In the genomic region with DNA sequence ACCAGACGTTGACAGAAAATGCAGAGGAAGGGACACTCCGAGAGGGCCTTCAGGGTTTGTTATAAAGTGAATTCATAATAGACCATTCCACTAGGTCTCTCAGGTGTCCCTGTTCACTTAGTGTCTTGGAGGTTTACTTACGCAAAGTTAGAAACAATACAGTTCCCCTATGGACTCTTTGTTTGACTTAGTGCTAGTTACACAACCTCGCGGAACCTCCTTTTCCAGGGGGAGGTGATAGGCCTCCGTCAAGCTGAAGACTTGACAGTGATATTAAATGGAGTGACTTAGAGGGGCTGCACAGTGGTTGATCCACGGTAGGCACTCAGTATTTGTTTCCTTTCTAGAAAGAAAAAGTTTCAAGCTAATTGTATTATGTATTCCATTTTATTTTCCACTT, we compare ENCODE assay signal across 8 cellular contexts. TPM values are rescaled to one million over a fixed set of nuclear protein-coding genes. Genes with fewer than 3 reads are reported as not detected.
DNase-seq lines count a peak whose midpoint lies in the region; ATAC-seq and TF ChIP-seq lines count a peak whose summit lies in the region.

No MANE protein-coding gene starts in this region.

- no peaks in the 10 kb centered on the region for H3K9me3 ChIP-seq in PC-3 (ENCODE audit: low read length)

- no peak overlapping the region for H2AFZ ChIP-seq in PC-3 (ENCODE audit: low read length)

- no peak for TF ChIP-seq POLR2A in erythroblast (IDR thresholded peaks at IDR 0.05; ENCODE audit: low read length)

- peaks cover 95% of the 10 kb centered on the region for H3K79me2 ChIP-seq in PC-3 (ENCODE audit: low read length)

- H3K27ac ChIP-seq in PC-3 (ENCODE audit: low read length) (0 out of 2 replicates have a peak overlapping the region, but pooled peaks have one; percentile 82), rectal smooth muscle tissue (ENCODE audit: low read depth, low read length) (no peak overlapping the region)

- H3K9ac ChIP-seq in PC-3 (ENCODE audit: low read length) (peak overlapping the region; percentile 98), rectal smooth muscle tissue (ENCODE audit: low read length) (no peak overlapping the region)

- no peaks in the 10 kb centered on the region for H3K9me2 ChIP-seq in PC-3 (replicated peaks; ENCODE audit: low read length)

- intact Hi-C loops in PC-3 (cut with micrococcal nuclease): no loop called here

- no peaks in the 10 kb centered on the region for H3K27me3 ChIP-seq in PC-3 (ENCODE audit: low read length)
- no peaks in the 10 kb centered on the region for H3K27me3 ChIP-seq in rectal smooth muscle tissue (ENCODE audit: control insufficient read depth, insufficient read depth, low read length)

- H3K4me1 ChIP-seq in PC-3 (ENCODE audit: insufficient read depth, low read length) (peaks cover 31% of the 10 kb centered on the region), rectal smooth muscle tissue (ENCODE audit: control insufficient read depth, insufficient read depth, low read length) (peaks cover 11% of the 10 kb centered on the region)

- POLR2A ChIA-PET in PC-3 (lab: Charles Lee; ENCODE audit: unreplicated experiment): no interaction called here

- CTCF ChIA-PET in PC-3 (lab: Charles Lee): no interaction called here

- H3K36me3 ChIP-seq in PC-3 (ENCODE audit: low read depth, low read length): peaks cover 48% of the 10 kb centered on the region
- peaks cover 14% of the 10 kb centered on the region for H3K36me3 ChIP-seq in rectal smooth muscle tissue (ENCODE audit: control insufficient read depth, insufficient read depth, low read length)

- BruUV-seq in PC-3 (replicated peaks; lab: Mats Ljungman, UMichigan): no TSS peak

- DNase-seq in GM12865 (ENCODE audit: low read depth) (no peak), PC-3 (peak; percentile 36), erythroblast (lab: John Stamatoyannopoulos, UW) (peak; percentile 28 to 34), NCI-H510A treated with DMSO at 0.1 percent for 48 hours (lab: John Stamatoyannopoulos, UW) (no peak)
- no peak for DNase-seq in activated CD8-positive, alpha-beta memory T cell treated with anti-CD3 and anti-CD28 coated beads, Interleukin-2, amount 50 U/mL, for 48 hours

- peaks cover 48% of the 10 kb centered on the region for H4K20me1 ChIP-seq in PC-3 (ENCODE audit: low read length)

- H3K4me3 ChIP-seq in GM12865 (ENCODE audit: low read depth, low read length): peak overlapping the region; percentile 90
- H3K4me3 ChIP-seq in PC-3 (ENCODE audit: low read length): peak overlapping the region; percentile 91
- H3K4me3 ChIP-seq in rectal smooth muscle tissue (ENCODE audit: low read length): peak overlapping the region; percentile 99

- no peaks in the 10 kb centered on the region for H3F3A ChIP-seq in PC-3 (ENCODE audit: low read length, unreplicated experiment)

- ATAC-seq in PC-3 (no peak), GM21367 (IDR thresholded peaks at IDR 0.05; ENCODE audit: unreplicated experiment) (no peak), HG02798 (IDR thresholded peaks at IDR 0.05; ENCODE audit: poor library complexity, unreplicated experiment) (no peak)

- TF ChIP-seq CTCF in GM12865 (IDR thresholded peaks at IDR 0.05; ENCODE audit: insufficient read depth, low read depth, low read length, missing control alignments) (no peak), PC-3 (conservative IDR thresholded peaks at IDR 0.05; ENCODE audit: low read depth, low read length) (no peak)

- peak overlapping the region; percentile 88 for H3K4me2 ChIP-seq in PC-3 (ENCODE audit: low read length)

RNA-seq across cellular contexts. Expression of a gene that starts 1.3 kb away (rescaled TPM):
- total RNA-seq in PC-3 (2014; rRNA removed): 1,309 and 1,334 TPM in 2 replicates

RNA-seq across cellular contexts. Expression of a gene that starts 1.7 kb away (rescaled TPM):
- 26.7 and 49.0 TPM in 2 replicates for total RNA-seq in PC-3 (2014; rRNA removed)

RNA-seq across cellular contexts. Expression of a gene that starts 56.3 kb away (rescaled TPM):
- 35.7 and 38.4 TPM in 2 replicates for total RNA-seq in PC-3 (2014; rRNA removed)

Comparison
In these comparisons a context has a peak if more than half of its experiments do, and no peak if none do; other contexts are left out.
1. DNase-seq: peak in PC-3 (single experiment) and erythroblast (2 of 2); none in GM12865 (single experiment), activated CD8-positive, alpha-beta memory T cell treated with anti-CD3 and anti-CD28 coated beads, Interleukin-2, amount 50 U/mL, for 48 hours (single experiment) and NCI-H510A treated with DMSO at 0.1 percent for 48 hours (single experiment).
2. Peak in every context shown above with its lines, with median percentiles within 50 percentile points of each other: H3K4me3 ChIP-seq.